ENCODE assay signal across 1 cellular context in genomic region chr13:43815204-43815603, GRCh38.
A peak's percentile ranks its signal among the peaks of the same experiment; 100 is the strongest.
TF ChIP-seq lines count a peak whose summit lies in the region.

No MANE protein-coding gene starts in this region.

TF ChIP-seq in SK-N-SH, 30 proteins besides CTCF, POLR2A, EP300 and RAD21 (continued from another document):
- TF ChIP-seq MAX (IDR thresholded peaks at IDR 0.05; ENCODE audit: low read depth) (peak; percentile 66), USF1 (IDR thresholded peaks at IDR 0.05; ENCODE audit: borderline replicate concordance, low read depth) (peak; percentile 26; the same call in 1 of the 2 replicates), NFIC (IDR thresholded peaks at IDR 0.05; ENCODE audit: borderline replicate concordance) (peak; percentile 88), GABPA (IDR thresholded peaks at IDR 0.05; ENCODE audit: low read depth) (0 out of 2 replicates have a peak, but pooled peaks have one; percentile 16), RFX5 (IDR thresholded peaks at IDR 0.05; ENCODE audit: low read length) (no peak), TEAD4 (IDR thresholded peaks at IDR 0.05; ENCODE audit: borderline replicate concordance, insufficient read depth) (peak; percentile 99), ZBTB33 (IDR thresholded peaks at IDR 0.05; ENCODE audit: borderline replicate concordance, low read depth) (peak; percentile 68; the same call in 1 of the 2 replicates), POLR2AphosphoS5 (IDR thresholded peaks at IDR 0.05; ENCODE audit: low read depth, low read length) (peak; percentile 85), TAF1 (IDR thresholded peaks at IDR 0.05; ENCODE audit: borderline replicate concordance, low read depth, low read length) (no peak), SMC3 (IDR thresholded peaks at IDR 0.05; ENCODE audit: low read depth, low read length) (no peak), ELF1 (IDR thresholded peaks at IDR 0.05) (peak; percentile 55), TCF12 (IDR thresholded peaks at IDR 0.05) (peak; percentile 94), FOXM1 (IDR thresholded peaks at IDR 0.05; ENCODE audit: low read depth) (peak; percentile 97; the same call in 1 of the 2 replicates), PBX3 (IDR thresholded peaks at IDR 0.05) (peak; percentile 98), USF2 (IDR thresholded peaks at IDR 0.05; ENCODE audit: borderline replicate concordance, low read depth, low read length) (no peak), GATA2 (CRISPR knock-in tag; IDR thresholded peaks at IDR 0.05) (no peak), CHD2 (IDR thresholded peaks at IDR 0.05; ENCODE audit: low read length, partially characterized antibody) (peak; percentile 30)
TF ChIP-seq in SK-N-SH: peak in this region for 19.
